ENCODE assay signal across 8 cellular contexts in the genomic region with DNA sequence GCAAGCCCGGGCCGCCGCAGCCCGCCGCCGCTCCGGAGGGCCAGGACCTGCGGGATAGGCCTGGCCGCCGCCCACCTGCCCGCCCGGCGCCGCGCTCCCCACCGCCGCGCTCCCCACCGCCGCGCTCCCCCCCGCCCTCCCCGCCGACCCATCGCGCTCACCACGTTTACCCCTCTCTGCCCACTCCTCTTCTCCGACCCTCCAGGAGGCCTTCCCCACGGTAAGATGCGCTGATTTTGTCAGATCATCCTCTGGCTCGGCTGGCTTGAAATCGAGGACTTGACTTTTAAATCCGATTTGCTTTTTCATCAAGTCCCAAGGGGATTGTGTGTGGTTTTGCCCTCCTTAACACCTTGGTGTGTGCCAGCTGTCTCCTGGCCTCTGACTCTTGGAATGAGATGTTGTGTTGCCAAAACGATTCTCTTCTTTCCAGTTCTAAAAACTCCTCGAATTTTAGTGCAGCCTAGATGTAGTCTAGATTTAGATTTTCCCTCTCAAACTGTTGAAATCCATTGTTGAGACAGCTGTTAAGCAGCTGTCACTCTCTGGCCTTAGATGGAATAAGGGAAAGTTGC. TPM values are rescaled to one million over a fixed set of nuclear protein-coding genes. Genes with fewer than 3 reads are reported as not detected.
DNase-seq lines count a peak whose midpoint lies in the region; ATAC-seq, FAIRE-seq and TF ChIP-seq lines count a peak whose summit lies in the region.

No MANE protein-coding gene starts in this region.

- H3K27ac ChIP-seq in Karpas-422 (ENCODE audit: low read length) (no peak overlapping the region; the same call in 1 of the 2 replicates), mesodermal cell (ENCODE audit: low read depth, low read length, severe bottlenecking) (peak overlapping the region; percentile 98), uterus (peak overlapping the region; percentile 76 to 89)

- H3K36me3 ChIP-seq in Karpas-422 (ENCODE audit: insufficient read depth, low read length) = peaks cover 32% of the 10 kb centered on the region
- H3K36me3 ChIP-seq in bronchial epithelial cell (ENCODE audit: control insufficient read depth, insufficient read depth, low read length) = peaks cover 4% of the 10 kb centered on the region
- peaks cover 48% of the 10 kb centered on the region for H3K36me3 ChIP-seq in mesodermal cell (ENCODE audit: control insufficient read depth, insufficient read depth, low read length)
- H3K36me3 ChIP-seq in uterus = no peaks in the 10 kb centered on the region

- H3K4me2 ChIP-seq in Karpas-422 (ENCODE audit: low read depth, low read length, poor library complexity, severe bottlenecking) = peak overlapping the region; percentile 77

- no peak for FAIRE-seq in bronchial epithelial cell (lab: Jason Lieb, UNC)

- ATAC-seq in GM19035 (IDR thresholded peaks at IDR 0.05; ENCODE audit: unreplicated experiment) (no peak), HG03342 (IDR thresholded peaks at IDR 0.05; ENCODE audit: unreplicated experiment) (no peak)

- peak overlapping the region; percentile 84 for H3K9ac ChIP-seq in Karpas-422 (ENCODE audit: low read length)

- peak overlapping the region; percentile 95 for H3K4me3 ChIP-seq in GM08714 (ENCODE audit: low read length)
- H3K4me3 ChIP-seq in Karpas-422 (ENCODE audit: low read length) = peak overlapping the region; percentile 79
- H3K4me3 ChIP-seq in bronchial epithelial cell (ENCODE audit: low read depth, low read length) = peak overlapping the region; percentile 65
- H3K4me3 ChIP-seq in mesodermal cell (ENCODE audit: extremely low read depth, insufficient read depth, low read length, poor library complexity, severe bottlenecking) = peak overlapping the region; percentile 72
- H3K4me3 ChIP-seq in uterus = peak overlapping the region; percentile 60 to 93

- TF ChIP-seq POLR2A in uterus (IDR thresholded peaks at IDR 0.05) = no peak

- H3K9me3 ChIP-seq in Karpas-422 (ENCODE audit: low read length) (no peaks in the 10 kb centered on the region), mesodermal cell (ENCODE audit: control insufficient read depth, low read length) (no peaks in the 10 kb centered on the region), uterus (no peaks in the 10 kb centered on the region)

- peaks cover 53% of the 10 kb centered on the region for H3K79me2 ChIP-seq in Karpas-422 (ENCODE audit: low read length)

- peaks cover 17% of the 10 kb centered on the region for H3K4me1 ChIP-seq in Karpas-422 (ENCODE audit: low read length)
- no peaks in the 10 kb centered on the region for H3K4me1 ChIP-seq in mesodermal cell (ENCODE audit: control insufficient read depth, insufficient read depth, low read length, poor library complexity, severe bottlenecking)
- peaks cover 0 to 3% of the 10 kb centered on the region in 2 donors for H3K4me1 ChIP-seq in uterus

- TF ChIP-seq CTCF in bronchial epithelial cell (IDR thresholded peaks at IDR 0.05; ENCODE audit: insufficient read depth, low read length, severe bottlenecking) (no peak), uterus (IDR thresholded peaks at IDR 0.05) (no peak)

- WGBS in mesodermal cell (ENCODE audit: insufficient coverage in 2 of 2), 2 experiments = 2 to 4% methylated on average over 12 to 19 of the region's 35 CpGs

- DNase-seq in Karpas-422 = peak; percentile 52
- DNase-seq in bronchial epithelial cell (ENCODE audit: low read depth) = no peak
- no peak for DNase-seq in uterus
- DNase-seq in SIG-M5 treated with dmso at 0.1 percent for 504 hours (lab: John Stamatoyannopoulos, UW; ENCODE audit: unreplicated experiment) = no peak

- no peaks in the 10 kb centered on the region for H3K9me2 ChIP-seq in Karpas-422 (replicated peaks; ENCODE audit: insufficient read depth, low read length)

- H3K27me3 ChIP-seq in Karpas-422 (ENCODE audit: low read length) = no peaks in the 10 kb centered on the region
- no peaks in the 10 kb centered on the region for H3K27me3 ChIP-seq in bronchial epithelial cell (ENCODE audit: control insufficient read depth, insufficient read depth, low read length)
- no peaks in the 10 kb centered on the region for H3K27me3 ChIP-seq in uterus

- no peak overlapping the region for H2AFZ ChIP-seq in Karpas-422 (ENCODE audit: low read length)

- H4K20me1 ChIP-seq in Karpas-422 (ENCODE audit: insufficient read depth, low read depth, low read length) = peaks cover 8% of the 10 kb centered on the region; the same call in 1 of the 2 replicates

- intact Hi-C loops in uterus (cut with DNase I; ENCODE audit: low total_unique reads) = no loop called here

RNA-seq across cellular contexts. Expression of a gene that starts 0.7 kb away (rescaled TPM):
- 18.2 and 23.0 TPM in 2 replicates for total RNA-seq in Karpas-422 (2014; rRNA removed; shearing (Covaris generic); ENCODE audit: low replicate concordance)
- total RNA-seq in bronchial epithelial cell (4.5 and 4.7 TPM in 2 replicates), uterus (10 to 100 TPM in 2 of 4 donors, 1 to 10 TPM in 2; 5.3 to 42.9 (median 10.3) TPM)
- 33.8 TPM for polyA plus RNA-seq in mesodermal cell (2013, experiment 1 of 2)
- polyA plus RNA-seq in mesodermal cell (2013, experiment 2 of 2) = 28.0 TPM

RNA-seq across cellular contexts. Expression of a gene that starts 43.6 kb away (rescaled TPM):
- total RNA-seq in Karpas-422 (2014; rRNA removed; shearing (Covaris generic); ENCODE audit: low replicate concordance) = not detected in 2 replicates
- total RNA-seq in bronchial epithelial cell = 0.13 and 0.26 TPM in 2 replicates
- polyA plus RNA-seq in mesodermal cell (2013, experiment 1 of 2) = 0.88 TPM
- 0.56 TPM for polyA plus RNA-seq in mesodermal cell (2013, experiment 2 of 2)
- total RNA-seq in uterus = 1 to 10 TPM in 2 of 4 donors, not detected in 2; 1.7 to 2.9 TPM
